10 cellular contexts compared by ENCODE assay signal in genomic region chr1:66336641-66336991, GRCh38.
A peak's percentile ranks its signal among the peaks of the same experiment; 100 is the strongest.
DNase-seq lines count a peak whose midpoint lies in the region; ATAC-seq, FAIRE-seq and TF ChIP-seq lines count a peak whose summit lies in the region.
"Had no signal": no experiment of that assay in that cellular context is flagged by ENCODE, and none has a peak within 500 bp of the region (broad histone marks: within the 10 kb centered on the region; RNA-seq: fewer than 3 reads in every experiment).

No MANE protein-coding gene starts in this region.

- intact Hi-C loops in A673 (cut with micrococcal nuclease; ENCODE audit: unreplicated experiment) (loop anchor here (10.0 kb wide), 1 partner anchor 108 kb away; no protein-coding TSS in a partner anchor), GM12878 (cut with micrococcal nuclease; ENCODE audit: unreplicated experiment) (loop anchor here (1.0 to 2.0 kb wide), 5 partner anchors 38 to 110 kb away; no protein-coding TSS in a partner anchor)

- no peak for ATAC-seq in GM12878
- no peak for ATAC-seq in naive thymus-derived CD8-positive, alpha-beta T cell
- no peak for ATAC-seq in HG02884 (IDR thresholded peaks at IDR 0.05; ENCODE audit: unreplicated experiment)
- ATAC-seq in HG03175 (IDR thresholded peaks at IDR 0.05; ENCODE audit: unreplicated experiment), result no peak

- no peaks in the 10 kb centered on the region for H3K27me3 Mint-ChIP-seq in naive thymus-derived CD8-positive, alpha-beta T cell

- peaks cover 12 to 74% (median 57%) of the 10 kb centered on the region in 4 donors for H3K4me1 Mint-ChIP-seq in naive thymus-derived CD8-positive, alpha-beta T cell

- no TSS peak for BruUV-seq in A673 (replicated peaks; lab: Mats Ljungman, UMichigan)
- no TSS peak for BruUV-seq in GM12878 (replicated peaks; lab: Mats Ljungman, UMichigan)

- POLR2A ChIA-PET in A673 (lab: Charles Lee; ENCODE audit: low non-redundant PET), result no interaction called here
- POLR2A ChIA-PET in GM12878 (lab: Charles Lee), result interaction anchor here (1.7 to 6.1 kb wide), 4 partner anchors 8 to 54 kb away, joined by 5 to 79 read pairs (median 16); no protein-coding TSS in a partner anchor
- POLR2A ChIA-PET in naive thymus-derived CD8-positive, alpha-beta T cell (lab: Charles Lee), result interaction anchor here (0.7 to 3.9 kb wide), 8 partner anchors 8 to 109 kb away, joined by 3 to 23 read pairs (median 4); no protein-coding TSS in a partner anchor

- peaks cover 56% of the 10 kb centered on the region for H3K4me1 ChIP-seq in A673 (ENCODE audit: insufficient read depth, low read length, poor library complexity, severe bottlenecking)
- H3K4me1 ChIP-seq in GM23248 (ENCODE audit: insufficient read depth), result peaks cover 31% of the 10 kb centered on the region
- peaks cover 19% of the 10 kb centered on the region for H3K4me1 ChIP-seq in GM12878 (ENCODE audit: control insufficient read depth, insufficient read depth, low read length)

- in situ Hi-C loops in GM23248 (cut with MboI), result no loop called here
- in situ Hi-C loops in GM12878 (cut with MboI), result no loop called here

- H4K20me1 ChIP-seq in GM23248 (ENCODE audit: insufficient read depth), result no peaks in the 10 kb centered on the region
- no peaks in the 10 kb centered on the region for H4K20me1 ChIP-seq in GM12878 (ENCODE audit: control insufficient read depth, insufficient read depth)

- no peak overlapping the region for H2AFZ ChIP-seq in GM23248
- no peak overlapping the region; the same call in 1 of the 2 replicates for H2AFZ ChIP-seq in GM12878 (ENCODE audit: control insufficient read depth, low read depth, low read length)

- TF ChIP-seq CTCF in A673 (conservative IDR thresholded peaks at IDR 0.05; ENCODE audit: low read depth, low read length), result no peak
- no peak for TF ChIP-seq CTCF in GM12878 (IDR thresholded peaks at IDR 0.05 in 2 of 3, conservative IDR thresholded peaks at IDR 0.05 in 1 of 3; ENCODE audit: control insufficient read depth in 2 of 3, extremely low read depth in 1 of 3, insufficient read depth in 1 of 3, low read depth in 3 of 3, low read length in 3 of 3)

- H3K79me2 ChIP-seq in GM23248 (ENCODE audit: insufficient read depth) (peaks cover 92% of the 10 kb centered on the region), GM12878 (ENCODE audit: control insufficient read depth, insufficient read depth, low read length) (peaks cover 89% of the 10 kb centered on the region)

- peak overlapping the region; percentile 84 for H3K27ac ChIP-seq in A673 (ENCODE audit: low read depth, low read length, poor library complexity, severe bottlenecking)
- peak overlapping the region; percentile 75 for H3K27ac ChIP-seq in GM23248
- peak overlapping the region; percentile 93 for H3K27ac ChIP-seq in GM12878 (ENCODE audit: control insufficient read depth, insufficient read depth)

- peak overlapping the region; percentile 54 for H3K4me3 ChIP-seq in A673 (ENCODE audit: low read depth, low read length, poor library complexity, severe bottlenecking)
- H3K4me3 ChIP-seq in GM23248, result peak overlapping the region; percentile 92
- H3K4me3 ChIP-seq in GM12878, result peak overlapping the region; percentile 81

- H3K9ac ChIP-seq in GM23248 (no peak overlapping the region), GM12878 (ENCODE audit: control insufficient read depth, insufficient read depth, low read length) (peak overlapping the region; percentile 88)

- H3K36me3 ChIP-seq in A673 (ENCODE audit: insufficient read depth, low read length, poor library complexity, severe bottlenecking) (no peaks in the 10 kb centered on the region), GM23248 (ENCODE audit: low read depth) (peaks cover under 1% of the 10 kb centered on the region; the same call in 1 of the 2 replicates), GM12878 (ENCODE audit: control insufficient read depth in 2 of 2, insufficient read depth in 2 of 2, low read length in 1 of 2) (no peaks in the 10 kb centered on the region)

- DNase-seq in A673 (ENCODE audit: low spot score), result no peak
- DNase-seq in GM23248, result no peak
- DNase-seq in GM12878 (ENCODE audit: low read depth, low spot score), result no peak
- DNase-seq in naive thymus-derived CD8-positive, alpha-beta T cell, result no peak
- DNase-seq in NCI-H1092 (lab: John Stamatoyannopoulos, UW), result no peak
- DNase-seq in kidney tubule cell (ENCODE audit: low spot score), result no peak
- DNase-seq: DMS53, NCI-H446 treated with DMSO at 0.1 percent for 48 hours had no signal

- peaks cover 0 to 5% (median 0%) of the 10 kb centered on the region in 3 donors for H3K36me3 Mint-ChIP-seq in naive thymus-derived CD8-positive, alpha-beta T cell

- H3K9me3 ChIP-seq in A673 (ENCODE audit: low read depth, low read length, poor library complexity, severe bottlenecking) (no peaks in the 10 kb centered on the region), GM23248 (ENCODE audit: low read depth) (no peaks in the 10 kb centered on the region), GM12878 (replicated peaks; ENCODE audit: control insufficient read depth, insufficient read depth, low read length) (no peaks in the 10 kb centered on the region)

- no peak for TF ChIP-seq POLR2A in GM12878 (IDR thresholded peaks at IDR 0.05; ENCODE audit: low read depth, low read length)

- no peaks in the 10 kb centered on the region for H3K9me3 Mint-ChIP-seq in naive thymus-derived CD8-positive, alpha-beta T cell

- peaks cover 28% of the 10 kb centered on the region for H3F3A ChIP-seq in GM23248 (ENCODE audit: insufficient read depth)

- 97 to 98% methylated on average over 2 of the region's 2 CpGs for WGBS in GM23248 (ENCODE audit: low coverage in 1 of 2, low lambda C conversion rate in 2 of 2, missing lambda C conversion rate in 2 of 2), 2 experiments
- WGBS in GM12878 (ENCODE audit: insufficient coverage, insufficient replicate concordance, low lambda C conversion rate, missing lambda C conversion rate), result 50% methylated on average over 2 of the region's 2 CpGs

- no peaks in the 10 kb centered on the region for H3K27me3 ChIP-seq in A673 (replicated peaks; ENCODE audit: insufficient read depth, low read depth, low read length, poor library complexity)
- no peaks in the 10 kb centered on the region for H3K27me3 ChIP-seq in GM23248 (replicated peaks; ENCODE audit: insufficient read depth)
- H3K27me3 ChIP-seq in GM12878 (replicated peaks in 1 of 2; ENCODE audit: control insufficient read depth in 2 of 2, insufficient read depth in 2 of 2, low read length in 1 of 2), result no peaks in the 10 kb centered on the region

- RAD21 ChIA-PET in GM12878 (lab: Charles Lee; ENCODE audit: unreplicated experiment), result interaction anchor here (1.3 to 13.5 kb wide), 6 partner anchors 11 to 89 kb away, joined by 3 to 238 read pairs (median 4); no protein-coding TSS in a partner anchor

- no peaks in the 10 kb centered on the region for H3K9me2 ChIP-seq in GM23248 (ENCODE audit: insufficient read depth)

- TF ChIP-seq RAD21 in GM12878 (IDR thresholded peaks at IDR 0.05; ENCODE audit: insufficient read depth, low read depth, low read length), result no peak

- peak overlapping the region; percentile 93 to 100 (median 98) for H3K4me3 Mint-ChIP-seq in naive thymus-derived CD8-positive, alpha-beta T cell

- no peak for TF ChIP-seq EP300 in GM12878 (IDR thresholded peaks at IDR 0.05; ENCODE audit: borderline replicate concordance in 1 of 2, control insufficient read depth in 1 of 2, low read depth in 2 of 2, low read length in 2 of 2)

- H3K4me2 ChIP-seq in GM23248 (ENCODE audit: unreplicated experiment), result peak overlapping the region; percentile 93
- peak overlapping the region; percentile 78 for H3K4me2 ChIP-seq in GM12878 (ENCODE audit: control insufficient read depth, insufficient read depth)

- SMC1A ChIA-PET in GM12878 (lab: Charles Lee; ENCODE audit: uncharacterized antibody, unreplicated experiment), result interaction anchor here (1.1 to 16.3 kb wide), 8 partner anchors 11 to 108 kb away, joined by 3 to 331 read pairs (median 10); no protein-coding TSS in a partner anchor

- FAIRE-seq in GM12878 (lab: Jason Lieb, UNC), result no peak

- CTCF ChIA-PET in A673 (lab: Charles Lee), result no interaction called here
- CTCF ChIA-PET in GM12878 (lab: Yijun Ruan, JAX), result interaction anchor here (1.3 to 8.9 kb wide), 3 partner anchors 11 to 109 kb away, joined by 3 to 123 read pairs (median 15); no protein-coding TSS in a partner anchor

- peak overlapping the region; percentile 95 to 100 (median 99) for H3K27ac Mint-ChIP-seq in naive thymus-derived CD8-positive, alpha-beta T cell

TF ChIP-seq in GM12878, 131 proteins besides CTCF, POLR2A, EP300 and RAD21 (continues in another document):
- TF ChIP-seq BACH1 (IDR thresholded peaks at IDR 0.05; ENCODE audit: borderline replicate concordance) (no peak), CEBPZ (IDR thresholded peaks at IDR 0.05; ENCODE audit: low read depth, low read length) (no peak), PBX3 (IDR thresholded peaks at IDR 0.05; ENCODE audit: insufficient replicate concordance, low read depth, low read length) (no peak)
